In genomic region chr5:172162348-172162747, GRCh38 we compare ENCODE assay signal across 12 cellular contexts. TPM values are rescaled to one million over a fixed set of nuclear protein-coding genes. Genes with fewer than 3 reads are reported as not detected.
DNase-seq lines count a peak whose midpoint lies in the region; ATAC-seq and TF ChIP-seq lines count a peak whose summit lies in the region.
"Had no signal": no experiment of that assay in that cellular context is flagged by ENCODE, and none has a peak within 500 bp of the region (broad histone marks: within the 10 kb centered on the region; RNA-seq: fewer than 3 reads in every experiment).

No MANE protein-coding gene starts in this region.

- TF ChIP-seq CTCF in CD4-positive, alpha-beta T cell (IDR thresholded peaks at IDR 0.05): no peak
- peak; percentile 24; the same call in 1 of the 2 replicates for TF ChIP-seq CTCF in VCaP (conservative IDR thresholded peaks at IDR 0.05)
- TF ChIP-seq CTCF in fibroblast of the aortic adventitia (IDR thresholded peaks at IDR 0.05; ENCODE audit: insufficient read depth, low read length): peak; percentile 25

- no peaks in the 10 kb centered on the region for H3K27me3 Mint-ChIP-seq in CD4-positive, alpha-beta T cell

- peaks cover 65% of the 10 kb centered on the region for H3K36me3 Mint-ChIP-seq in CD4-positive, alpha-beta T cell (ENCODE audit: low read depth)

- no peaks in the 10 kb centered on the region for H3K27me3 ChIP-seq in CD4-positive, alpha-beta T cell (ENCODE audit: control insufficient read depth, insufficient read depth, low read length)

- peaks cover 68% of the 10 kb centered on the region for H3K4me1 Mint-ChIP-seq in CD4-positive, alpha-beta T cell (ENCODE audit: low read depth)

- no peak overlapping the region for H3K4me3 ChIP-seq in fibroblast of the aortic adventitia (ENCODE audit: low read depth, low read length)
- H3K4me3 ChIP-seq: lung had no signal

- POLR2A ChIA-PET in CD4-positive, alpha-beta T cell (lab: Charles Lee): interaction anchor here (0.7 to 5.4 kb wide), 7 partner anchors 9 to 78 kb away, joined by 3 to 29 read pairs (median 6); partner anchors contain the start of gene STK10

- no peaks in the 10 kb centered on the region for H3K9me3 ChIP-seq in CD4-positive, alpha-beta T cell (ENCODE audit: control insufficient read depth, low read length)

- no peak for ATAC-seq in CD4-positive, alpha-beta T cell (ENCODE audit: poor library complexity)
- ATAC-seq in HG03460 (IDR thresholded peaks at IDR 0.05; ENCODE audit: unreplicated experiment): no peak

- CTCF ChIA-PET in CD4-positive, alpha-beta T cell (lab: Charles Lee): interaction anchor here (2.1 kb wide), 1 partner anchor 13 kb away, joined by 4 read pairs; no protein-coding TSS in a partner anchor

- intact Hi-C loops in CD4-positive, alpha-beta T cell (cut with DNase I, micrococcal nuclease): no loop called here

- peak; percentile 38 for DNase-seq in A172 (ENCODE audit: low spot score)
- no peak for DNase-seq in CD4-positive, alpha-beta T cell
- DNase-seq in fibroblast of the aortic adventitia (ENCODE audit: low read depth): peak; percentile 53
- DNase-seq in NCI-H2107 treated with DMSO at 0.1 percent for 48 hours (lab: John Stamatoyannopoulos, UW; ENCODE audit: unreplicated experiment): no peak
- DNase-seq in RPMI8226: no peak
- no peak for DNase-seq in SW 1271 (lab: John Stamatoyannopoulos, UW)
- DNase-seq: NCI-H2081 treated with DMSO at 0.1 percent for 48 hours, OCI-M1 had no signal

- peak overlapping the region; percentile 59 for H3K27ac Mint-ChIP-seq in CD4-positive, alpha-beta T cell

- peak overlapping the region; percentile 70 for H3K4me3 Mint-ChIP-seq in CD4-positive, alpha-beta T cell

- H3K27ac ChIP-seq in CD4-positive, alpha-beta T cell (ENCODE audit: low read depth, low read length): peak overlapping the region; percentile 15
- H3K27ac ChIP-seq in VCaP: no peak overlapping the region

- no peaks in the 10 kb centered on the region for H3K9me3 Mint-ChIP-seq in CD4-positive, alpha-beta T cell

RNA-seq across cellular contexts. Expression of gene STK10, which starts 25.7 kb away (rescaled TPM):
- 13.2 and 17.9 TPM in 2 replicates for total RNA-seq in A172 (2014; rRNA removed; shearing (Covaris generic))
- 100 to 1,000 TPM; 211 to 229 TPM for total RNA-seq in CD4-positive, alpha-beta T cell
- 16.0 and 17.0 TPM in 2 replicates for total RNA-seq in fibroblast of the aortic adventitia (ENCODE audit: low replicate concordance)

RNA-seq across cellular contexts. Expression of gene EFCAB9, which starts 31.6 kb away (rescaled TPM):
- not detected in 2 replicates for total RNA-seq in A172 (2014; rRNA removed; shearing (Covaris generic))
- not detected for total RNA-seq in CD4-positive, alpha-beta T cell
- total RNA-seq in fibroblast of the aortic adventitia (ENCODE audit: low replicate concordance): not detected in 2 replicates
- total RNA-seq: lung, renal cortical epithelial cell had no signal

Comparison
In these comparisons a context has a peak if more than half of its experiments do, and no peak if none do; other contexts are left out.
1. DNase-seq: peak in A172 (single experiment) and fibroblast of the aortic adventitia (single experiment); none in CD4-positive, alpha-beta T cell (0 of 10), NCI-H2107 treated with DMSO at 0.1 percent for 48 hours (single experiment), RPMI8226 (single experiment) and SW 1271 (0 of 2).
2. RNA of gene STK10, which starts 25.7 kb away (total RNA-seq): 211 to 229 TPM in CD4-positive, alpha-beta T cell; 13.2 to 17.9 TPM in A172 and 16.0 to 17.0 TPM in fibroblast of the aortic adventitia; every median in the first group is over 10 times any median in the second.